8 cellular contexts compared by ENCODE assay signal in genomic region chr22:50201191-50202129, GRCh38. TPM values are rescaled to one million over a fixed set of nuclear protein-coding genes. Genes with fewer than 3 reads are reported as not detected.
DNase-seq lines count a peak whose midpoint lies in the region; ATAC-seq and TF ChIP-seq lines count a peak whose summit lies in the region.

No MANE protein-coding gene starts in this region.

- no peaks in the 10 kb centered on the region for H3K9me3 ChIP-seq in esophagus squamous epithelium
- no peaks in the 10 kb centered on the region for H3K9me3 ChIP-seq in neural progenitor cell (ENCODE audit: low read depth)

- peaks cover 21% of the 10 kb centered on the region for H3F3A ChIP-seq in neural progenitor cell (ENCODE audit: low read depth)

- H3K27ac ChIP-seq in esophagus squamous epithelium (peak overlapping the region; percentile 72 to 93 (median 88)), neural progenitor cell (no peak overlapping the region)

- peak overlapping the region; percentile 44 for H3K9ac ChIP-seq in neural progenitor cell

- H3K4me2 ChIP-seq in neural progenitor cell: peak overlapping the region; percentile 97

- peak overlapping the region; percentile 49 for H3K27ac Mint-ChIP-seq in T-helper 1 cell treated with Interleukin-12 subunit alpha and Interleukin-12 subunit beta and Interleukin-4 antibody, amounts not matched to agents 30 μg/mL and 1 μg/mL, for 36 hours
- H3K27ac Mint-ChIP-seq in neural progenitor cell: peak overlapping the region; percentile 23

- H2AFZ ChIP-seq in neural progenitor cell (replicated peaks): no peak overlapping the region

- H3K27me3 ChIP-seq in esophagus squamous epithelium (no peaks in the 10 kb centered on the region), neural progenitor cell (peaks cover 7% of the 10 kb centered on the region)

- H3K36me3 ChIP-seq in esophagus squamous epithelium (peaks cover 7 to 63% (median 11%) of the 10 kb centered on the region in 3 donors), neural progenitor cell (peaks cover 12% of the 10 kb centered on the region)

- 12 to 13% methylated on average over 10 to 15 of the region's 115 CpGs for WGBS in esophagus squamous epithelium, 2 donors

- H3K4me3 ChIP-seq in esophagus squamous epithelium (peak overlapping the region; percentile 63 to 92 (median 73)), neural progenitor cell (peak overlapping the region; percentile 84)

- TF ChIP-seq POLR2A in esophagus squamous epithelium (IDR thresholded peaks at IDR 0.05): no peak

- no peak for DNase-seq in T-helper 1 cell
- no peak for DNase-seq in esophagus squamous epithelium (lab: John Stamatoyannopoulos, UW)
- DNase-seq in neural progenitor cell (ENCODE audit: low spot score): peak; percentile 73
- no peak for DNase-seq in NCI-H1694 (lab: John Stamatoyannopoulos, UW)
- DNase-seq in superior temporal gyrus (ENCODE audit: extremely low spot score): no peak

- no peaks in the 10 kb centered on the region for H3K27me3 Mint-ChIP-seq in T-helper 1 cell treated with Interleukin-12 subunit alpha and Interleukin-12 subunit beta and Interleukin-4 antibody, amounts not matched to agents 30 μg/mL and 1 μg/mL, for 36 hours (ENCODE audit: low read depth)
- H3K27me3 Mint-ChIP-seq in neural progenitor cell (ENCODE audit: insufficient read depth, low read depth): peaks cover 4% of the 10 kb centered on the region

- H3K9me3 Mint-ChIP-seq in T-helper 1 cell treated with Interleukin-12 subunit alpha and Interleukin-12 subunit beta and Interleukin-4 antibody, amounts not matched to agents 30 μg/mL and 1 μg/mL, for 36 hours: no peaks in the 10 kb centered on the region
- H3K9me3 Mint-ChIP-seq in neural progenitor cell: peaks cover 4% of the 10 kb centered on the region

- peak overlapping the region; percentile 84 for H3K4me3 Mint-ChIP-seq in T-helper 1 cell treated with Interleukin-12 subunit alpha and Interleukin-12 subunit beta and Interleukin-4 antibody, amounts not matched to agents 30 μg/mL and 1 μg/mL, for 36 hours
- peak overlapping the region; percentile 91 for H3K4me3 Mint-ChIP-seq in neural progenitor cell

- peaks cover 45% of the 10 kb centered on the region for H4K20me1 ChIP-seq in neural progenitor cell (ENCODE audit: low read depth)

- H3K4me1 ChIP-seq in esophagus squamous epithelium (peaks cover 15 to 48% (median 18%) of the 10 kb centered on the region in 3 donors), neural progenitor cell (peaks cover 10% of the 10 kb centered on the region)

- peaks cover 19% of the 10 kb centered on the region for H3K4me1 Mint-ChIP-seq in T-helper 1 cell treated with Interleukin-12 subunit alpha and Interleukin-12 subunit beta and Interleukin-4 antibody, amounts not matched to agents 30 μg/mL and 1 μg/mL, for 36 hours (ENCODE audit: low read depth)
- peaks cover 19% of the 10 kb centered on the region for H3K4me1 Mint-ChIP-seq in neural progenitor cell

- TF ChIP-seq CTCF in esophagus squamous epithelium (IDR thresholded peaks at IDR 0.05) (no peak), neural progenitor cell (IDR thresholded peaks at IDR 0.05) (no peak)

- intact Hi-C loops in esophagus squamous epithelium (cut with DNase I): no loop called here

- H3K79me2 ChIP-seq in neural progenitor cell (ENCODE audit: low read depth): peaks cover 27% of the 10 kb centered on the region

- peak; percentile 13 for ATAC-seq in HG02938 (IDR thresholded peaks at IDR 0.05; ENCODE audit: unreplicated experiment)
- peak; percentile 4; the same call in 2 of the 3 replicates for ATAC-seq in SK-N-SH treated with all-trans-retinoic acid at 6 μM for 48 hours

- H3K36me3 Mint-ChIP-seq in T-helper 1 cell treated with Interleukin-12 subunit alpha and Interleukin-12 subunit beta and Interleukin-4 antibody, amounts not matched to agents 30 μg/mL and 1 μg/mL, for 36 hours (ENCODE audit: low read depth): peaks cover 15% of the 10 kb centered on the region
- peaks cover 27% of the 10 kb centered on the region for H3K36me3 Mint-ChIP-seq in neural progenitor cell

TF ChIP-seq in SK-N-SH treated with all-trans-retinoic acid at 6 μM for 48 hours, 23 proteins besides CTCF, POLR2A, EP300 and RAD21:
- TF ChIP-seq ZNF8 (CRISPR knock-in tag; IDR thresholded peaks at IDR 0.05): no peak

RNA-seq across cellular contexts. Expression of gene SELENOO, which starts 0.6 kb away (rescaled TPM):
- total RNA-seq in esophagus squamous epithelium (10 to 100 TPM; 23.9 to 36.3 (median 27.0) TPM), neural progenitor cell (ENCODE audit: low replicate concordance) (7.6 and 20.8 TPM in 2 replicates)

RNA-seq across cellular contexts. Expression of gene TRABD, which starts 15.7 kb away (rescaled TPM):
- total RNA-seq in esophagus squamous epithelium (10 to 100 TPM; 39.3 to 55.1 (median 45.8) TPM), neural progenitor cell (ENCODE audit: low replicate concordance) (15.4 and 37.4 TPM in 2 replicates)

RNA-seq across cellular contexts. Expression of gene PANX2, which starts 30.9 kb away (rescaled TPM):
- total RNA-seq in esophagus squamous epithelium (1 to 10 TPM; 1.6 to 4.5 (median 3.4) TPM), neural progenitor cell (ENCODE audit: low replicate concordance) (0.88 and 1.9 TPM in 2 replicates)

RNA-seq across cellular contexts. Expression of gene TUBGCP6, which starts 43.4 kb away (rescaled TPM):
- total RNA-seq in esophagus squamous epithelium (10 to 100 TPM; 20.3 to 44.3 (median 32.2) TPM), neural progenitor cell (ENCODE audit: low replicate concordance) (16.9 and 44.6 TPM in 2 replicates)

RNA-seq across cellular contexts. Expression of gene HDAC10, which starts 49.6 kb away (rescaled TPM):
- total RNA-seq in esophagus squamous epithelium (10 to 100 TPM; 18.2 to 46.3 (median 35.6) TPM), neural progenitor cell (ENCODE audit: low replicate concordance) (5.4 and 27.6 TPM in 2 replicates)
